21 cellular contexts compared by ENCODE assay signal in the genomic region with DNA sequence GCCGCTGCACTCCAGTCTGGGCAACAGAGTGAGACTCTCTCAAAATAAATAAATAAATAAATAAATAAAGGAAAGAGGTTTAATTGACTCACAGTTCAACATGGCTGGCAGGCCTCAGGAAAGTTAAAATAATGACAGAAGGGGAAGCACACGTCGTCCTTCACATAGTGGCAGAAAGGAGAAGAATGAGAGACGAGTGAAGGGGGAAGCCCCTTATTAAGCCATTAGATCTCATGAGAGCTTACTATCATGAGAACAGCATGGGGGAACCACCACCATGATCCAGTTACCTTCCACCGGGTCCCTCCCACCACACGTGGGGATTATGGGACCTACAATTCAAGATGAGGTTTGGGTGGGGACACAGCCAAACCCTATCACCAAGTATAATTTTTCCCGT.
"Had no signal": no experiment of that assay in that cellular context is flagged by ENCODE, and none has a peak within 500 bp of the region (broad histone marks: within the 10 kb centered on the region; RNA-seq: fewer than 3 reads in every experiment).

No MANE protein-coding gene starts in this region.

- H3K27ac ChIP-seq: breast epithelium, Peyer's patch, SJSA1 had no signal

- H3K4me1 ChIP-seq: breast epithelium, Peyer's patch had no signal

- DNase-seq: activated CD4-positive, alpha-beta T cell treated with anti-CD3 and anti-CD28 coated beads, Interleukin-2, amount 50 U/mL, for 1 hour; activated CD4-positive, CD25-positive, alpha-beta regulatory T cell; activated CD8-positive, alpha-beta memory T cell treated with anti-CD3 and anti-CD28 coated beads, Interleukin-2, amount 50 U/mL, for 4 hours; activated CD8-positive, alpha-beta T cell treated with anti-CD3 and anti-CD28 coated beads for 36 hours; activated naive CD8-positive, alpha-beta T cell treated with anti-CD3 and anti-CD28 coated beads, Interleukin-2, amount 10 ng/mL, durations not matched to agents 7 days and 5 days; activated T-cell treated with anti-CD3 and anti-CD28 coated beads, Interleukin-2, amount 50 U/mL, for 72 hours; aorta; central memory CD4-positive, alpha-beta T cell; MG63; NCI-H1105; NCI-H1436; NCI-H1694 treated with DMSO at 0.1 percent for 48 hours; NCI-H2081; NCI-H446; NCI-H524; Peyer's patch; SHP77; SW 1271 had no signal

- H3K4me3 Mint-ChIP-seq: activated CD8-positive, alpha-beta T cell treated with anti-CD3 and anti-CD28 coated beads for 36 hours; activated naive CD8-positive, alpha-beta T cell treated with anti-CD3 and anti-CD28 coated beads, Interleukin-2, amount 10 ng/mL, durations not matched to agents 7 days and 5 days; activated T-cell treated with anti-CD3 and anti-CD28 coated beads, Interleukin-2, amount 50 U/mL, for 72 hours had no signal

- H3K27ac Mint-ChIP-seq: activated CD8-positive, alpha-beta T cell treated with anti-CD3 and anti-CD28 coated beads for 36 hours; activated naive CD8-positive, alpha-beta T cell treated with anti-CD3 and anti-CD28 coated beads, Interleukin-2, amount 10 ng/mL, durations not matched to agents 7 days and 5 days; activated T-cell treated with anti-CD3 and anti-CD28 coated beads, Interleukin-2, amount 50 U/mL, for 72 hours had no signal

- H3K27me3 ChIP-seq: breast epithelium, MG63, Peyer's patch, SJSA1 had no signal

- H3K4me3 ChIP-seq: breast epithelium, MG63, Peyer's patch, SJSA1 had no signal

- ATAC-seq: activated CD8-positive, alpha-beta T cell treated with anti-CD3 and anti-CD28 coated beads for 36 hours; activated T-cell treated with anti-CD3 and anti-CD28 coated beads, Interleukin-2, amount 50 U/mL, for 72 hours; SK-N-SH treated with all-trans-retinoic acid at 6 μM for 48 hours had no signal

- H3K27me3 Mint-ChIP-seq: activated CD8-positive, alpha-beta T cell treated with anti-CD3 and anti-CD28 coated beads for 36 hours; activated naive CD8-positive, alpha-beta T cell treated with anti-CD3 and anti-CD28 coated beads, Interleukin-2, amount 10 ng/mL, durations not matched to agents 7 days and 5 days had no signal
